ENCODE assay signal across 16 cellular contexts in the genomic region with DNA sequence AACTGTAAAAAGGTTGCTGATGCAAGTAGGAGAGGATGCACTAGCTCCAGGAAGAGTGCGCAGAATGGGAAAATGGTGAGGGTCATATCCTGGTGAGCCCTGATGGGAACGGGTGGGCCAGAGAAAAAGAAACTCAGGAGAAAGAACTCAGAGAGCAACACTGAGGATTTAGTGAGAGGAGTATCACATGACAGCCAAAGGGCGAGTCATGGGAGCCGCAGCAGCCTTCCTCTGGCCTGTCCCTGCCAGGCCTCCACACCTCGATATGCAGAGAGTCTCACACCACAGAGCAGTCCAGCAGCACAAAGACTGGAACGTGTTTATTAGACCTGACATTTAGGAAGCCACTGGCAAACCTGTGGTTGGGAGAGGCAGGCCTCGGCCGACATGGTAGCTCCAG.
DNase-seq lines count a peak whose midpoint lies in the region; FAIRE-seq and TF ChIP-seq lines count a peak whose summit lies in the region.
"Had no signal": no experiment of that assay in that cellular context is flagged by ENCODE, and none has a peak within 500 bp of the region (broad histone marks: within the 10 kb centered on the region; RNA-seq: fewer than 3 reads in every experiment).

No MANE protein-coding gene starts in this region.

- no peak for FAIRE-seq in astrocyte (lab: Jason Lieb, UNC)
- FAIRE-seq: D721Med had no signal

- H3K27me3 Mint-ChIP-seq in astrocyte (ENCODE audit: low read depth, unreplicated experiment), result no peaks in the 10 kb centered on the region
- H3K27me3 Mint-ChIP-seq: dendritic cell treated with granulocyte-macrophage colony-stimulating factor and Interleukin-4, amounts not matched to agents 40 ng/mL and 50 ng/mL, for 4 days; naive B cell had no signal

- H3K79me2 ChIP-seq in astrocyte (ENCODE audit: insufficient read depth, low read length), result no peaks in the 10 kb centered on the region
- no peaks in the 10 kb centered on the region for H3K79me2 ChIP-seq in hepatocyte

- H3K27ac ChIP-seq in astrocyte (ENCODE audit: low read depth, low read length) (no peak overlapping the region), hepatocyte (no peak overlapping the region)

- H3K36me3 ChIP-seq in astrocyte (ENCODE audit: insufficient read depth, low read length) (no peaks in the 10 kb centered on the region), hepatocyte (replicated peaks; ENCODE audit: insufficient read depth, low read depth) (no peaks in the 10 kb centered on the region), skeletal muscle satellite cell (ENCODE audit: insufficient read depth, low read length) (no peaks in the 10 kb centered on the region)

- H4K20me1 ChIP-seq in astrocyte (ENCODE audit: insufficient read depth, low read length) (no peaks in the 10 kb centered on the region), hepatocyte (ENCODE audit: insufficient read depth, poor library complexity, severe bottlenecking) (no peaks in the 10 kb centered on the region)

- peaks cover 7% of the 10 kb centered on the region for H3K36me3 Mint-ChIP-seq in astrocyte (ENCODE audit: low read depth, unreplicated experiment)
- H3K36me3 Mint-ChIP-seq: naive B cell had no signal

- H3K4me1 ChIP-seq in astrocyte (ENCODE audit: insufficient read depth, low read length) (peaks cover 4% of the 10 kb centered on the region), hepatocyte (ENCODE audit: insufficient read depth) (peaks cover 5% of the 10 kb centered on the region), skeletal muscle satellite cell (ENCODE audit: control insufficient read depth, insufficient read depth, low read length) (peaks cover 11% of the 10 kb centered on the region)

- H3K4me2 ChIP-seq in astrocyte (ENCODE audit: low read length) (no peak overlapping the region), hepatocyte (no peak overlapping the region), skeletal muscle satellite cell (ENCODE audit: low read length) (peak overlapping the region; percentile 46)

- no peak for TF ChIP-seq CTCF in astrocyte (IDR thresholded peaks at IDR 0.05; ENCODE audit: insufficient read depth, low read depth, low read length)
- TF ChIP-seq CTCF in hepatocyte (IDR thresholded peaks at IDR 0.05; ENCODE audit: poor library complexity), result no peak

- WGBS in hepatocyte (ENCODE audit: low lambda C conversion rate, missing lambda C conversion rate), result 72% methylated on average over 8 of the region's 8 CpGs

- DNase-seq in HT-29 (ENCODE audit: low spot score) (peak; percentile 31), astrocyte (ENCODE audit: low read depth) (peak; percentile 29), hepatocyte (ENCODE audit: low spot score) (peak; percentile 29), NOMO-1 (lab: John Stamatoyannopoulos, UW; ENCODE audit: unreplicated experiment in 2 of 2) (no peak), mucosa of gallbladder (ENCODE audit: low spot score) (no peak), NCI-H1048 (lab: John Stamatoyannopoulos, UW) (no peak)
- DNase-seq: activated CD4-positive, alpha-beta T cell treated with anti-CD3 and anti-CD28 coated beads, Interleukin-2, amount 50 U/mL, for 48 hours; activated naive CD4-positive, alpha-beta T cell; hypothalamus; naive B cell; NCI-H1092 treated with DMSO at 0.1 percent for 48 hours; stimulated activated CD8-positive, alpha-beta memory T cell treated with anti-CD3 and anti-CD28 coated beads, Interleukin-4, amount 100 ng/mL, for 48 hours; SW 1271 had no signal

- no peaks in the 10 kb centered on the region for H3K9me3 ChIP-seq in astrocyte (ENCODE audit: insufficient read depth, low read depth, low read length)
- no peaks in the 10 kb centered on the region for H3K9me3 ChIP-seq in hepatocyte (ENCODE audit: low read depth)
- no peaks in the 10 kb centered on the region for H3K9me3 ChIP-seq in skeletal muscle satellite cell (replicated peaks; ENCODE audit: low read length)

- no peaks in the 10 kb centered on the region for H3K27me3 ChIP-seq in astrocyte (ENCODE audit: insufficient read depth, low read length)
- no peaks in the 10 kb centered on the region for H3K27me3 ChIP-seq in hepatocyte
- no peaks in the 10 kb centered on the region for H3K27me3 ChIP-seq in skeletal muscle satellite cell (ENCODE audit: control insufficient read depth, insufficient read depth, low read length)

- H3K4me3 Mint-ChIP-seq in astrocyte (ENCODE audit: unreplicated experiment), result peak overlapping the region; percentile 61
- H3K4me3 Mint-ChIP-seq: dendritic cell treated with granulocyte-macrophage colony-stimulating factor and Interleukin-4, amounts not matched to agents 40 ng/mL and 50 ng/mL, for 4 days; naive B cell had no signal

- peak overlapping the region; percentile 73 for H3K27ac Mint-ChIP-seq in astrocyte (ENCODE audit: unreplicated experiment)
- H3K27ac Mint-ChIP-seq: dendritic cell treated with granulocyte-macrophage colony-stimulating factor and Interleukin-4, amounts not matched to agents 40 ng/mL and 50 ng/mL, for 4 days; naive B cell had no signal

- no peaks in the 10 kb centered on the region for H3K9me2 ChIP-seq in hepatocyte (replicated peaks; ENCODE audit: insufficient read depth)

- H3K9me3 Mint-ChIP-seq in astrocyte (ENCODE audit: unreplicated experiment), result no peaks in the 10 kb centered on the region
- H3K9me3 Mint-ChIP-seq: dendritic cell treated with granulocyte-macrophage colony-stimulating factor and Interleukin-4, amounts not matched to agents 40 ng/mL and 50 ng/mL, for 4 days had no signal

- H3K4me1 Mint-ChIP-seq in astrocyte (ENCODE audit: low read depth, unreplicated experiment), result peaks cover 10% of the 10 kb centered on the region
- H3K4me1 Mint-ChIP-seq: naive B cell had no signal

- H3K4me3 ChIP-seq in astrocyte (ENCODE audit: insufficient read depth, low read depth, low read length), result no peak overlapping the region
- no peak overlapping the region for H3K4me3 ChIP-seq in hepatocyte
- H3K4me3 ChIP-seq in skeletal muscle satellite cell (ENCODE audit: low read length), result no peak overlapping the region

- H3K9ac ChIP-seq in astrocyte (ENCODE audit: low read length) (no peak overlapping the region), skeletal muscle satellite cell (ENCODE audit: low read depth, low read length) (no peak overlapping the region)

- no peak overlapping the region for H2AFZ ChIP-seq in astrocyte (ENCODE audit: low read depth, low read length)
- H2AFZ ChIP-seq in hepatocyte, result no peak overlapping the region

Comparison
In these comparisons a context has a peak if more than half of its experiments do, and no peak if none do; other contexts are left out.
1. DNase-seq: peak in HT-29 (single experiment), astrocyte (single experiment) and hepatocyte (single experiment); none in NOMO-1 (0 of 2), mucosa of gallbladder (single experiment) and NCI-H1048 (single experiment).